Comparison of ENCODE assay signal across 25 cellular contexts in the genomic region with DNA sequence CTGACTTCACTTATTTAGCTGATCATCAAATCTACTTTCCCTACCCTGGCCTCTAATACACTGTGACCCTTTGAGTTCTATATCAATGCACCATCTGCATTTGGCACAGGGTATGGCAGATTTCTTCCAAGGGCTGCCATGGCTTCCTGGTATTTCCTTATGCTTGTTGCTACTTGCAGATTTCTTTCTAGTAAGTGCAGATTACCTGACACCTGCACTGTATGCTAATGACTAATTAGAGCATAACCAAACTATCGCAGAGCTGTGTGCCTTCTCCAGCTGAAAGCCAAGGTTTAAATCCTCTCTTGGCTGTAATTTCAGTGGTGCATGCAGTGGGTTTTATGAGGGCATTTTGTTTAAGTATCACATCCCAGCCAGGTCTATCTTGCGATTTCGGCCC.
"Had no signal": no experiment of that assay in that cellular context is flagged by ENCODE, and none has a peak within 500 bp of the region (broad histone marks: within the 10 kb centered on the region; RNA-seq: fewer than 3 reads in every experiment).

No MANE protein-coding gene starts in this region.

- DNase-seq: dorsolateral prefrontal cortex; effector CD4-positive, alpha-beta T cell; foreskin melanocyte; hypothalamus; immature natural killer cell; islet precursor cell; left ventricle myocardium superior; mesenchymal stem cell; mucosa of descending colon; naive B cell; pancreas; right lobe of liver; small intestine; stimulated activated CD4-positive, alpha-beta T cell treated with anti-CD3 and anti-CD28 coated beads, Interleukin-15, amount 100 ng/mL, for 24 hours; stimulated activated CD4-positive, alpha-beta T cell treated with anti-CD3 and anti-CD28 coated beads, Interleukin-2, amount 100 ng/mL, for 48 hours; stimulated activated naive B cell treated with anti-CD40 and anti-IgM and Interleukin-4, amounts not matched to agents 10 μg/mL and 1 μg/mL and 100 μg/mL, for 72 hours; upper lobe of left lung had no signal

- H3K9me3 ChIP-seq: esophagus muscularis mucosa, mucosa of descending colon, neutrophil, pancreas, right lobe of liver, thoracic aorta, tibial nerve, upper lobe of left lung had no signal

- H3K27ac ChIP-seq: dorsolateral prefrontal cortex, epithelial cell of prostate, esophagus muscularis mucosa, neutrophil, pancreas, right lobe of liver, thoracic aorta, tibial nerve, upper lobe of left lung had no signal

- H3K4me3 ChIP-seq: dorsolateral prefrontal cortex, esophagus muscularis mucosa, lung, mucosa of descending colon, pancreas, right lobe of liver, thoracic aorta, tibial nerve, upper lobe of left lung had no signal

- H3K4me1 ChIP-seq: pancreas, tibial nerve, upper lobe of left lung had no signal

- FAIRE-seq: colon, pancreas, small intestine, urothelium cell line had no signal

- H3K36me3 ChIP-seq: esophagus muscularis mucosa, neutrophil, pancreas, right lobe of liver, thoracic aorta, tibial nerve, upper lobe of left lung had no signal

- H3K27me3 ChIP-seq: esophagus muscularis mucosa, neutrophil, pancreas, right lobe of liver, tibial nerve, upper lobe of left lung had no signal
